9 cellular contexts compared by ENCODE assay signal in the genomic region with DNA sequence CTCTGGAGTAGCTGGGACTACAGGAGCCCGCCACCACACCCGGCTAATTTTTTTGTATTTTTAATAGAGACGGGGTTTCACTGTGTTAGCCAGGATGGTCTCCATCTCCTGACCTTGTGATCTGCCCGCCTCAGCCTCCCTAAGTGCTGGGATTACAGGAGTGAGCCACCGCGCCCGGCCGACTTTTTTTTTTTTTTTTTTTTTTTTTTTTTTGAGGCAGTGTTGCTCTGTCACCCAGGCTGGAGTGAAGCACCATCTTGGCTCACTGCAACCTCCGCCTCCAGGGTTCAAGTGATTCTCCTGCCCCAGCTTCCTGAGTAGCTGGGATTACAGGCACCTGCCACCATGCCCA. TPM values are rescaled to one million over a fixed set of nuclear protein-coding genes. Genes with fewer than 3 reads are reported as not detected.
DNase-seq lines count a peak whose midpoint lies in the region; ATAC-seq and TF ChIP-seq lines count a peak whose summit lies in the region.
"Not testable (repeated sequence)": the region's sequence is repeated elsewhere in the genome, so short reads cannot be mapped to it uniquely, and the experiment has no call there.
"Had no signal": no experiment of that assay in that cellular context is flagged by ENCODE, and none has a peak within 500 bp of the region (broad histone marks: within the 10 kb centered on the region; RNA-seq: fewer than 3 reads in every experiment).

No MANE protein-coding gene starts in this region.

- H3K9ac ChIP-seq in smooth muscle cell (ENCODE audit: low read depth), result not testable (repeated sequence)

- intact Hi-C loops in MCF 10A (cut with micrococcal nuclease); left lung (cut with DNase I): not testable (repeated sequence)

- WGBS in smooth muscle cell (ENCODE audit: low lambda C conversion rate), result 93% methylated on average over 9 of the region's 9 CpGs
- 61 to 62% methylated on average over 9 of the region's 9 CpGs for WGBS in tibial nerve, 2 donors

- H3K4me1 ChIP-seq in ACC112 (ENCODE audit: control insufficient read depth, insufficient read depth, low read length, unreplicated experiment) (peaks cover 16% of the 10 kb centered on the region), RWPE2 (ENCODE audit: insufficient read depth, poor library complexity, severe bottlenecking) (peaks cover 26% of the 10 kb centered on the region), cardiac muscle cell (ENCODE audit: low read depth) (peaks cover 12% of the 10 kb centered on the region), left lung (peaks cover 10 to 23% of the 10 kb centered on the region in 2 donors), tibial nerve (peaks cover 0 to 32% (median 12%) of the 10 kb centered on the region in 4 donors)
- H3K4me1 ChIP-seq in smooth muscle cell (ENCODE audit: low read depth), result not testable (repeated sequence)

- CTCF ChIA-PET in MCF 10A (lab: Yijun Ruan, JAX), result interaction anchor here (0.7 to 2.9 kb wide), 6 partner anchors 9 to 315 kb away, joined by 3 to 21 read pairs (median 4); no protein-coding TSS in a partner anchor

- not testable (repeated sequence) for ATAC-seq in RWPE2 (ENCODE audit: low read depth)
- ATAC-seq in left lung, result peak; percentile 7

- H3K4me3 ChIP-seq in ACC112 (ENCODE audit: low read depth, low read length); RWPE2 (ENCODE audit: severe bottlenecking); cardiac muscle cell; left lung; smooth muscle cell; tibial nerve: not testable (repeated sequence)

- H3K36me3 Mint-ChIP-seq in MCF 10A (ENCODE audit: insufficient read depth, unreplicated experiment) (peaks cover 67% of the 10 kb centered on the region), osteocyte (ENCODE audit: unreplicated experiment) (peaks cover 14% of the 10 kb centered on the region)

- H3K4me3 Mint-ChIP-seq in MCF 10A (ENCODE audit: unreplicated experiment), result peak overlapping the region; percentile 40
- not testable (repeated sequence) for H3K4me3 Mint-ChIP-seq in osteocyte (ENCODE audit: unreplicated experiment)

- TF ChIP-seq CTCF in RWPE2 (IDR thresholded peaks at IDR 0.05; ENCODE audit: poor library complexity, severe bottlenecking); MCF 10A (IDR thresholded peaks at IDR 0.05; ENCODE audit: unreplicated experiment); cardiac muscle cell (IDR thresholded peaks at IDR 0.05; ENCODE audit: low read depth, low read length); left lung (IDR thresholded peaks at IDR 0.05); osteocyte (IDR thresholded peaks at IDR 0.05); smooth muscle cell (IDR thresholded peaks at IDR 0.05; ENCODE audit: borderline replicate concordance, insufficient read depth, poor library complexity, severe bottlenecking); tibial nerve (IDR thresholded peaks at IDR 0.05): not testable (repeated sequence)

- H3K36me3 ChIP-seq in ACC112 (ENCODE audit: insufficient read depth, low read length); RWPE2 (ENCODE audit: low read depth); cardiac muscle cell; left lung; smooth muscle cell (ENCODE audit: low read depth): not testable (repeated sequence)
- peaks cover 0 to 59% (median 0%) of the 10 kb centered on the region in 3 donors for H3K36me3 ChIP-seq in tibial nerve

- H3K27ac ChIP-seq in ACC112 (ENCODE audit: low read depth, low read length) (0 out of 2 replicates have a peak overlapping the region, but pooled peaks have one; percentile 34), RWPE2 (ENCODE audit: poor library complexity, severe bottlenecking) (peak overlapping the region; percentile 70), cardiac muscle cell (peak overlapping the region; percentile 81), left lung (peak overlapping the region; percentile 38 to 43), tibial nerve (peak overlapping the region in 3 of 4 donors; percentile 68 to 79 (median 79))
- not testable (repeated sequence) for H3K27ac ChIP-seq in smooth muscle cell (ENCODE audit: low read depth)

- H3F3A ChIP-seq in smooth muscle cell (ENCODE audit: low read depth), result not testable (repeated sequence)

- not testable (repeated sequence) for H2AFZ ChIP-seq in ACC112 (ENCODE audit: low read length, unreplicated experiment); smooth muscle cell (ENCODE audit: low read depth)

- not testable (repeated sequence) for TF ChIP-seq POLR2A in tibial nerve (IDR thresholded peaks at IDR 0.05)

- H3K27me3 ChIP-seq in ACC112 (ENCODE audit: insufficient read depth, low read length); RWPE2 (ENCODE audit: insufficient read depth, poor library complexity, severe bottlenecking); cardiac muscle cell; left lung; smooth muscle cell (ENCODE audit: low read depth); tibial nerve: not testable (repeated sequence)

- not testable (repeated sequence) for H3K9me3 ChIP-seq in RWPE2 (ENCODE audit: severe bottlenecking); cardiac muscle cell (ENCODE audit: low read depth); left lung; smooth muscle cell (replicated peaks; ENCODE audit: low read depth); tibial nerve

- peak overlapping the region; percentile 18 for H3K4me2 ChIP-seq in smooth muscle cell

- not testable (repeated sequence) for H4K20me1 ChIP-seq in smooth muscle cell (ENCODE audit: low read depth)

- peaks cover 20% of the 10 kb centered on the region for H3K4me1 Mint-ChIP-seq in MCF 10A (ENCODE audit: insufficient read depth, unreplicated experiment)
- H3K4me1 Mint-ChIP-seq in osteocyte (ENCODE audit: unreplicated experiment), result peaks cover 13% of the 10 kb centered on the region

- TF ChIP-seq EP300 in tibial nerve (IDR thresholded peaks at IDR 0.05), result not testable (repeated sequence)

- not testable (repeated sequence) for H3K9me3 Mint-ChIP-seq in MCF 10A (ENCODE audit: unreplicated experiment); osteocyte (ENCODE audit: unreplicated experiment)

- DNase-seq in RWPE2 (ENCODE audit: low spot score); MCF 10A (ENCODE audit: unreplicated experiment); cardiac muscle cell (ENCODE audit: low read depth in 1 of 2, low spot score in 1 of 2); left lung; osteocyte (ENCODE audit: extremely low spot score, unreplicated experiment); smooth muscle cell (lab: John Stamatoyannopoulos, UW; ENCODE audit: unreplicated experiment); tibial nerve (ENCODE audit: low spot score in 2 of 2): not testable (repeated sequence)

- POLR2A ChIA-PET in MCF 10A (lab: Yijun Ruan, JAX), result interaction anchor here (0.5 to 3.8 kb wide), 7 partner anchors 9 to 73 kb away, joined by 3 to 37 read pairs (median 4); a partner anchor contains a TSS

- H3K79me2 ChIP-seq in ACC112 (ENCODE audit: control insufficient read depth, insufficient read depth, low read length, unreplicated experiment); smooth muscle cell (ENCODE audit: low read depth): not testable (repeated sequence)

- BruUV-seq in MCF 10A (replicated peaks; lab: Mats Ljungman, UMichigan), result not testable (repeated sequence)

- H3K27me3 Mint-ChIP-seq in MCF 10A (ENCODE audit: insufficient read depth, unreplicated experiment); osteocyte (ENCODE audit: unreplicated experiment): not testable (repeated sequence)

- H3K27ac Mint-ChIP-seq in MCF 10A (ENCODE audit: low read depth, unreplicated experiment) (peak overlapping the region; percentile 52), osteocyte (ENCODE audit: unreplicated experiment) (peak overlapping the region; percentile 74)

RNA-seq across cellular contexts. Expression of a gene that starts 14.7 kb away (rescaled TPM):
- total RNA-seq in MCF 10A (2022) (0.79 and 2.1 TPM in 2 replicates), cardiac muscle cell (22.4 and 39.4 TPM in 2 replicates), left lung (10 to 100 TPM; 17.9 to 41.9 TPM), osteocyte (23.7 and 25.7 TPM in 2 replicates), smooth muscle cell (2.0 and 6.3 TPM in 2 replicates), tibial nerve (100 to 1,000 TPM in 1 of 4 donors, 10 to 100 TPM in 3; 57.6 to 154 (median 75.8) TPM)
- polyA plus RNA-seq in cardiac muscle cell (25.1 and 45.3 TPM in 2 replicates), smooth muscle cell (2.5 and 4.0 TPM in 2 replicates)
- total RNA-seq: PC-3 had no signal

RNA-seq across cellular contexts. Expression of a gene that starts 22.8 kb away (rescaled TPM):
- 52.3 and 60.5 TPM in 2 replicates for total RNA-seq in MCF 10A (2022)
- 45.2 and 55.7 TPM in 2 replicates for total RNA-seq in cardiac muscle cell
- 37.2 and 45.6 TPM in 2 replicates for polyA plus RNA-seq in cardiac muscle cell
- total RNA-seq in left lung, result 10 to 100 TPM; 65.8 to 75.9 TPM
- 49.2 and 61.1 TPM in 2 replicates for total RNA-seq in osteocyte
- total RNA-seq in smooth muscle cell, result 76.4 and 85.0 TPM in 2 replicates
- polyA plus RNA-seq in smooth muscle cell, result 49.5 and 54.9 TPM in 2 replicates
- 100 to 1,000 TPM in 2 of 4 donors, 10 to 100 TPM in 2; 83.9 to 136 (median 102) TPM for total RNA-seq in tibial nerve
